Comparison of ENCODE assay signal across 28 cellular contexts in the genomic region with DNA sequence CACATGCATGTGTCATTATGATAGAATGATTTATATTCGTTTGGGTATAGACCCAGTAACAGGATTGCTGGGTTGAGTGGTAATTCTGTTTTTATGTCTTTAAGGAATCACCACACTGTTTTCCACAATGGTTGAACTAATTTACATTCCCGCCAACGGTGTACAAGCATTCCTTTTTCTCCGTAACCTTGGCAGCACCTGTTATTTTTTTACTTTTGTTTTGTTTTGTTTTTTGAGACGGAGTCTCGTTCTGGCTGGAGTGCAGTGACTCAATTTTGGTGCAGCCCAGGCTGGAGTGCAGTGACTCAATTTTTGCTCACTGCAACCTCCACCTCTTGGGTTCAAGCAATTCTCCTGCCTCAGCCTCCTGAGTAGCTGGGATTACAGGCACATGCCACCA. TPM values are rescaled to one million over a fixed set of nuclear protein-coding genes. Genes with fewer than 3 reads are reported as not detected.
A peak's percentile ranks its signal among the peaks of the same experiment; 100 is the strongest.
DNase-seq lines count a peak whose midpoint lies in the region; ATAC-seq, FAIRE-seq and TF ChIP-seq lines count a peak whose summit lies in the region.
"Had no signal": no experiment of that assay in that cellular context is flagged by ENCODE, and none has a peak within 500 bp of the region (broad histone marks: within the 10 kb centered on the region; RNA-seq: fewer than 3 reads in every experiment).

No MANE protein-coding gene starts in this region.

- BruUV-seq in K562 (replicated peaks; lab: Mats Ljungman, UMichigan): no TSS peak

- TF ChIP-seq EP300 in K562 (IDR thresholded peaks at IDR 0.05; ENCODE audit: low read length): no peak

- peaks cover 10% of the 10 kb centered on the region for H3K9me3 ChIP-seq in MG63
- H3K9me3 ChIP-seq in K562 (replicated peaks; ENCODE audit: control insufficient read depth, insufficient read depth, low read depth, low read length): no peaks in the 10 kb centered on the region; the same call in 1 of the 2 replicates
- H3K9me3 ChIP-seq in uterus: peaks cover 0 to 6% of the 10 kb centered on the region in 2 donors

- in situ Hi-C loops in K562 (cut with MboI): no loop called here

- CTCF ChIA-PET in K562 (lab: Yijun Ruan, JAX; ENCODE audit: low intra/inter-chr PET ratio): no interaction called here

- no peak for TF ChIP-seq RAD21 in K562 (CRISPR knock-in tag; conservative IDR thresholded peaks at IDR 0.05 in 1 of 2, IDR thresholded peaks at IDR 0.05 in 1 of 2)

- TF ChIP-seq POLR2A in K562 (conservative IDR thresholded peaks at IDR 0.05) (no peak), uterus (IDR thresholded peaks at IDR 0.05) (no peak)

- no peak overlapping the region for H2AFZ ChIP-seq in K562 (ENCODE audit: low read depth, low read length)
- H2AFZ ChIP-seq: GM23338 had no signal

- no peak overlapping the region for H3K4me2 ChIP-seq in K562 (ENCODE audit: insufficient read depth, low read length)
- H3K4me2 ChIP-seq: BLaER1, GM23338 had no signal

- FAIRE-seq in K562 (lab: Jason Lieb, UNC): no peak
- FAIRE-seq: A204.1, D721Med, GM12891, GM18507 had no signal

- H3K27me3 ChIP-seq in MG63 (peaks cover 3% of the 10 kb centered on the region), K562 (ENCODE audit: control insufficient read depth in 2 of 2, insufficient read depth in 2 of 2, low read length in 2 of 2) (peaks cover 19 to 27% of the 10 kb centered on the region in 2 experiments), uterus (no peaks in the 10 kb centered on the region)
- H3K27me3 ChIP-seq: BLaER1 had no signal

- H3K27ac ChIP-seq in K562 (ENCODE audit: extremely low read depth, low read depth, low read length) (no peak overlapping the region), uterus (no peak overlapping the region)
- H3K27ac ChIP-seq: 22Rv1, BLaER1, C4-2B had no signal

- no peaks in the 10 kb centered on the region for H3K79me2 ChIP-seq in K562 (ENCODE audit: control insufficient read depth, insufficient read depth, low read length)

- H3K36me3 ChIP-seq in MG63 (no peaks in the 10 kb centered on the region), K562 (ENCODE audit: control insufficient read depth, insufficient read depth, low read length) (no peaks in the 10 kb centered on the region), uterus (no peaks in the 10 kb centered on the region)
- H3K36me3 ChIP-seq: BLaER1 had no signal

- H3K9me1 ChIP-seq in K562 (ENCODE audit: control insufficient read depth, insufficient read depth, low read length): no peaks in the 10 kb centered on the region

- POLR2A ChIA-PET in K562 (lab: Yijun Ruan, JAX): interaction anchor here (1.9 kb wide), 1 partner anchor 22 kb away, joined by 9 read pairs; a partner anchor contains a TSS

- DNase-seq in ELR (ENCODE audit: low read depth) (peak; percentile 10), MG63 (peak; percentile 17), K562 (ENCODE audit: extremely low read depth in 1 of 4, low spot score in 3 of 4) (no peak), kidney tubule cell (ENCODE audit: low spot score) (peak; percentile 13), uterus (no peak), iPS-NIHi7 (ENCODE audit: extremely low spot score) (no peak)
- DNase-seq: CD4-positive, CD25-positive, alpha-beta regulatory T cell; CD8-positive, alpha-beta memory T cell; DMS 273 treated with DMSO at 0.1 percent for 48 hours; DMS79; EL; GF-D8; H9 had no signal

- H3K4me1 ChIP-seq in K562 (replicated peaks in 1 of 2; ENCODE audit: control insufficient read depth in 2 of 2, insufficient read depth in 2 of 2, low read length in 2 of 2) (no peaks in the 10 kb centered on the region), uterus (no peaks in the 10 kb centered on the region)

- TF ChIP-seq CTCF in K562 (IDR thresholded peaks at IDR 0.05 in 2 of 3, conservative IDR thresholded peaks at IDR 0.05 in 1 of 3; ENCODE audit: insufficient read depth in 2 of 3, low read depth in 1 of 3, low read length in 3 of 3) (no peak), uterus (IDR thresholded peaks at IDR 0.05) (no peak)

- WGBS in K562 (ENCODE audit: insufficient coverage, low coverage, missing lambda C conversion rate): 13% methylated on average over 6 of the region's 6 CpGs

- no peaks in the 10 kb centered on the region for H4K20me1 ChIP-seq in K562 (replicated peaks; ENCODE audit: control insufficient read depth, insufficient read depth, low read length)
- H4K20me1 ChIP-seq: BLaER1 had no signal

- intact Hi-C loops in K562 (cut with micrococcal nuclease) (no loop called here), uterus (cut with DNase I; ENCODE audit: low total_unique reads) (no loop called here)

- ATAC-seq in K562 (no peak), HG02981 (IDR thresholded peaks at IDR 0.05; ENCODE audit: unreplicated experiment) (no peak), HG02970 (IDR thresholded peaks at IDR 0.05; ENCODE audit: low FRiP score, unreplicated experiment) (no peak)
- ATAC-seq: GM23338, HCT116 had no signal

- H3K9ac ChIP-seq in K562 (ENCODE audit: insufficient read depth in 1 of 2, low read depth in 2 of 2, low read length in 2 of 2): no peak overlapping the region
- H3K9ac ChIP-seq: BLaER1 had no signal

- H3K4me3 ChIP-seq in MG63 (no peak overlapping the region), K562 (no peak overlapping the region), uterus (no peak overlapping the region)
- H3K4me3 ChIP-seq: BLaER1, GM23338 had no signal

TF ChIP-seq in K562, 482 proteins besides CTCF, POLR2A, EP300 and RAD21:
- TF ChIP-seq ZNF124 (CRISPR knock-in tag; IDR thresholded peaks at IDR 0.05) (no peak), SLC30A9 (CRISPR knock-in tag; IDR thresholded peaks at IDR 0.05) (no peak), CBX2 (IDR thresholded peaks at IDR 0.05; ENCODE audit: insufficient read depth, low read length, poor library complexity, severe bottlenecking) (peak; percentile 53)
- TF ChIP-seq, protein P1, sequence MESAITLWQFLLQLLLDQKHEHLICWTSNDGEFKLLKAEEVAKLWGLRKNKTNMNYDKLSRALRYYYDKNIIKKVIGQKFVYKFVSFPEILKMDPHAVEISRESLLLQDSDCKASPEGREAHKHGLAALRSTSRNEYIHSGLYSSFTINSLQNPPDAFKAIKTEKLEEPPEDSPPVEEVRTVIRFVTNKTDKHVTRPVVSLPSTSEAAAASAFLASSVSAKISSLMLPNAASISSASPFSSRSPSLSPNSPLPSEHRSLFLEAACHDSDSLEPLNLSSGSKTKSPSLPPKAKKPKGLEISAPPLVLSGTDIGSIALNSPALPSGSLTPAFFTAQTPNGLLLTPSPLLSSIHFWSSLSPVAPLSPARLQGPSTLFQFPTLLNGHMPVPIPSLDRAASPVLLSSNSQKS (CRISPR knock-in tag; IDR thresholded peaks at IDR 0.05): no peak
- TF ChIP-seq, protein P2, sequence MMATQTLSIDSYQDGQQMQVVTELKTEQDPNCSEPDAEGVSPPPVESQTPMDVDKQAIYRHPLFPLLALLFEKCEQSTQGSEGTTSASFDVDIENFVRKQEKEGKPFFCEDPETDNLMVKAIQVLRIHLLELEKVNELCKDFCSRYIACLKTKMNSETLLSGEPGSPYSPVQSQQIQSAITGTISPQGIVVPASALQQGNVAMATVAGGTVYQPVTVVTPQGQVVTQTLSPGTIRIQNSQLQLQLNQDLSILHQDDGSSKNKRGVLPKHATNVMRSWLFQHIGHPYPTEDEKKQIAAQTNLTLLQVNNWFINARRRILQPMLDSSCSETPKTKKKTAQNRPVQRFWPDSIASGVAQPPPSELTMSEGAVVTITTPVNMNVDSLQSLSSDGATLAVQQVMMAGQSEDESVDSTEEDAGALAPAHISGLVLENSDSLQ (IDR thresholded peaks at IDR 0.05): 0 out of 2 replicates have a peak, but pooled peaks have one; percentile 6

RNA-seq across cellular contexts. Expression of a gene that starts 8.5 kb away (rescaled TPM):
- not detected in 2 replicates for total RNA-seq in MG63 (2014; rRNA removed; shearing (Covaris generic); ENCODE audit: low replicate concordance)
- total RNA-seq in K562 (2011; cell fraction: chromatin; rRNA removed; ENCODE audit: low replicate concordance): not detected in 2 replicates
- total RNA-seq in K562 (2011; cell fraction: nucleolus; rRNA removed): not detected in 2 replicates
- not detected in 2 replicates for total RNA-seq in K562 (2011; cell fraction: nucleoplasm; rRNA removed)
- not detected in 2 replicates for total RNA-seq in K562 (2014; rRNA removed)
- not detected in 2 replicates for total RNA-seq in K562 (2014; rRNA removed; fragmentation: Illumina TruSeq; extraction: Trizol)
- not detected in 2 replicates for total RNA-seq in K562 (2015; rRNA removed; fragmentation: Illumina TruSeq; extraction: Trizol)
- not detected in 2 replicates for total RNA-seq in K562 (2021)
- polyA plus RNA-seq in K562 (2011; rRNA removed): not detected in 2 replicates
- polyA plus RNA-seq in K562 (2011; cell fraction: cytosol; rRNA removed): not detected in 2 replicates
- not detected in 2 replicates for polyA plus RNA-seq in K562 (2011; cell fraction: nucleus; rRNA removed)
- not detected in 2 replicates for polyA plus RNA-seq in K562 (2012)
- polyA plus RNA-seq in K562 (2014; fragmentation: Illumina TruSeq; extraction: Trizol): not detected in 2 replicates
- not detected for polyA plus RNA-seq in K562 (2014; fragmentation: Nextera tagmentation; extraction: Ambion mirVana)
- polyA plus RNA-seq in K562 (2014; rRNA removed): not detected in 2 replicates
- not detected in 2 replicates for polyA minus RNA-seq in K562 (2011; rRNA and poly(A)+ RNA removed)
- not detected in 2 replicates for polyA minus RNA-seq in K562 (2011; cell fraction: cytosol; rRNA and poly(A)+ RNA removed)
- polyA minus RNA-seq in K562 (2011; cell fraction: nucleus; rRNA and poly(A)+ RNA removed): not detected in 2 replicates
- total RNA-seq in uterus: 10 to 100 TPM in 1 of 4 donors, 1 to 10 TPM in 1, not detected in 2; 1.8 to 18.2 TPM
- total RNA-seq: B cell; CD4-positive, CD25-positive, alpha-beta regulatory T cell; G401; H4 had no signal
- polyA plus RNA-seq: AG04450 had no signal

RNA-seq across cellular contexts. Expression of a gene that starts 22.1 kb away (rescaled TPM):
- total RNA-seq in MG63 (2014; rRNA removed; shearing (Covaris generic); ENCODE audit: low replicate concordance): 92.3 and 139 TPM in 2 replicates
- 57.9 and 74.0 TPM in 2 replicates for total RNA-seq in K562 (2011; cell fraction: chromatin; rRNA removed; ENCODE audit: low replicate concordance)
- 39.0 and 43.6 TPM in 2 replicates for total RNA-seq in K562 (2011; cell fraction: nucleolus; rRNA removed)
- 48.0 and 70.5 TPM in 2 replicates for total RNA-seq in K562 (2011; cell fraction: nucleoplasm; rRNA removed)
- total RNA-seq in K562 (2014; rRNA removed) (59.9 and 68.1 TPM in 2 replicates), K562 (2014; rRNA removed; fragmentation: Illumina TruSeq; extraction: Trizol) (35.1 and 43.5 TPM in 2 replicates), K562 (2015; rRNA removed; fragmentation: Illumina TruSeq; extraction: Trizol) (57.0 and 59.3 TPM in 2 replicates), K562 (2021) (48.0 and 52.7 TPM in 2 replicates), uterus (100 to 1,000 TPM in 1 of 4 donors, 10 to 100 TPM in 3; 45.6 to 171 (median 76.4) TPM)
- polyA plus RNA-seq in K562 (2011; rRNA removed) (85.7 and 87.0 TPM in 2 replicates), K562 (2014; fragmentation: Illumina TruSeq; extraction: Trizol) (49.8 and 56.3 TPM in 2 replicates), K562 (2014; fragmentation: Nextera tagmentation; extraction: Ambion mirVana) (10 to 100 TPM; 37.2 to 70.9 TPM), K562 (2014; rRNA removed) (69.6 and 73.7 TPM in 2 replicates)
- 87.3 and 99.4 TPM in 2 replicates for polyA plus RNA-seq in K562 (2011; cell fraction: cytosol; rRNA removed)
- 127 and 129 TPM in 2 replicates for polyA plus RNA-seq in K562 (2011; cell fraction: nucleus; rRNA removed)
- polyA plus RNA-seq in K562 (2012): 72.9 and 73.8 TPM in 2 replicates
- 48.8 and 62.4 TPM in 2 replicates for polyA minus RNA-seq in K562 (2011; rRNA and poly(A)+ RNA removed)
- 23.8 and 28.9 TPM in 2 replicates for polyA minus RNA-seq in K562 (2011; cell fraction: cytosol; rRNA and poly(A)+ RNA removed)
- 30.3 and 39.5 TPM in 2 replicates for polyA minus RNA-seq in K562 (2011; cell fraction: nucleus; rRNA and poly(A)+ RNA removed)

Comparison
In these comparisons a context has a peak if more than half of its experiments do, and no peak if none do; other contexts are left out.
1. DNase-seq: peak in ELR (single experiment), MG63 (single experiment) and kidney tubule cell (single experiment); none in K562 (0 of 4), uterus (0 of 2) and iPS-NIHi7 (single experiment).